In genomic region chr2:91598954-91599513, GRCh38 we compare ENCODE assay signal across 8 cellular contexts.
DNase-seq lines count a peak whose midpoint lies in the region; ATAC-seq and TF ChIP-seq lines count a peak whose summit lies in the region.
"Not testable (repeated sequence)": the region's sequence is repeated elsewhere in the genome, so short reads cannot be mapped to it uniquely, and the experiment has no call there.

No MANE protein-coding gene starts in this region.

- H3F3A ChIP-seq in GM23338 (replicated peaks; ENCODE audit: low read depth): not testable (repeated sequence)

- not testable (repeated sequence) for H4K20me1 ChIP-seq in GM23338 (replicated peaks; ENCODE audit: insufficient read depth); IMR-90 (ENCODE audit: insufficient read depth, low read length)

- H3K14ac ChIP-seq in IMR-90 (replicated peaks; ENCODE audit: low read depth, low read length): not testable (repeated sequence)

- POLR2A ChIA-PET in IMR-90 (lab: Charles Lee; ENCODE audit: unreplicated experiment): not testable (repeated sequence)

- H3K27me3 Mint-ChIP-seq in GM23338 (ENCODE audit: insufficient read depth, low read depth, poor library complexity): not testable (repeated sequence)

- H2AK5ac ChIP-seq in IMR-90 (ENCODE audit: low read depth, low read length): not testable (repeated sequence)

- H3K4me1 Mint-ChIP-seq in GM23338: not testable (repeated sequence)

- in situ Hi-C loops in IMR-90 (cut with MboI; ENCODE audit: low sequenced_read_pairs); brain microvascular endothelial cell (cut with HindIII; ENCODE audit: low pct_ligation_motif_present, low sequenced_read_pairs): not testable (repeated sequence)

- not testable (repeated sequence) for TF ChIP-seq POLR2A in IMR-90 (IDR thresholded peaks at IDR 0.05; ENCODE audit: low read depth, low read length)

- H2BK20ac ChIP-seq in IMR-90 (ENCODE audit: low read depth, low read length): not testable (repeated sequence)

- peaks cover 41% of the 10 kb centered on the region for H3K36me3 Mint-ChIP-seq in GM23338 (ENCODE audit: low read depth)

- H3K9me3 Mint-ChIP-seq in GM23338: peaks cover 74% of the 10 kb centered on the region

- not testable (repeated sequence) for H3K18ac ChIP-seq in IMR-90 (ENCODE audit: low read depth, low read length)

- not testable (repeated sequence) for TF ChIP-seq CTCF in GM23338 (conservative IDR thresholded peaks at IDR 0.05; ENCODE audit: low read depth in 2 of 2); IMR-90 (conservative IDR thresholded peaks at IDR 0.05; ENCODE audit: low read depth, low read length); brain microvascular endothelial cell (IDR thresholded peaks at IDR 0.05; ENCODE audit: low read depth, low read length, missing control alignments)

- H2BK120ac ChIP-seq in IMR-90 (ENCODE audit: low read depth, low read length): not testable (repeated sequence)

- not testable (repeated sequence) for H3K79me1 ChIP-seq in IMR-90 (ENCODE audit: low read depth in 1 of 2, low read length in 2 of 2)

- H3K4me3 ChIP-seq in GM23338; IMR-90 (ENCODE audit: insufficient read depth, low read depth, low read length); brain microvascular endothelial cell (ENCODE audit: low read depth, low read length); skeletal muscle cell (ENCODE audit: low read depth, low read length): not testable (repeated sequence)

- H3K27me3 ChIP-seq in GM23338 (ENCODE audit: insufficient read depth); IMR-90 (ENCODE audit: control insufficient read depth, insufficient read depth, low read length); brain microvascular endothelial cell (replicated peaks): not testable (repeated sequence)

- 0 out of 2 replicates have a peak overlapping the region, but pooled peaks have one; percentile 29 for H2AFZ ChIP-seq in GM23338
- not testable (repeated sequence) for H2AFZ ChIP-seq in IMR-90 (replicated peaks; ENCODE audit: low read length, poor library complexity)

- CTCF ChIA-PET in IMR-90 (lab: Yijun Ruan, JAX): not testable (repeated sequence)

- not testable (repeated sequence) for ATAC-seq in GM23338; IMR-90 (ENCODE audit: low read depth)

- peak; percentile 54 for DNase-seq in A172 (ENCODE audit: low spot score)
- not testable (repeated sequence) for DNase-seq in GM23338 (ENCODE audit: low spot score)
- peak; percentile 11 for DNase-seq in IMR-90
- DNase-seq in RPMI8226: peak; percentile 16
- DNase-seq in brain microvascular endothelial cell: peak; percentile 62
- DNase-seq in fibroblast of gingiva (ENCODE audit: low read depth): peak; percentile 22
- peak; percentile 45 for DNase-seq in kidney tubule cell (ENCODE audit: low spot score)
- DNase-seq in skeletal muscle cell (ENCODE audit: low read depth): peak; percentile 4

- H3K56ac ChIP-seq in IMR-90 (ENCODE audit: extremely low read depth, insufficient read depth, low read length): not testable (repeated sequence)

- H3K9me1 ChIP-seq in IMR-90 (ENCODE audit: insufficient read depth, low read length): not testable (repeated sequence)

- not testable (repeated sequence) for H3K9me3 ChIP-seq in IMR-90 (ENCODE audit: control insufficient read depth, insufficient read depth, low read length)

- H3K4ac ChIP-seq in IMR-90 (ENCODE audit: low read depth, low read length): not testable (repeated sequence)

- H3K79me2 ChIP-seq in GM23338 (replicated peaks; ENCODE audit: insufficient read depth): not testable (repeated sequence)

- not testable (repeated sequence) for BruUV-seq in IMR-90 (replicated peaks; lab: Mats Ljungman, UMichigan)

- H4K8ac ChIP-seq in IMR-90 (ENCODE audit: low read depth in 2 of 2, low read length in 2 of 2): not testable (repeated sequence)

- not testable (repeated sequence) for H3K23ac ChIP-seq in IMR-90 (ENCODE audit: low read depth, low read length)

- not testable (repeated sequence) for H2BK5ac ChIP-seq in IMR-90 (ENCODE audit: low read depth, low read length, poor library complexity, severe bottlenecking)

- not testable (repeated sequence) for H3K27ac Mint-ChIP-seq in GM23338

- not testable (repeated sequence) for H3K36me3 ChIP-seq in GM23338 (ENCODE audit: insufficient read depth); IMR-90 (ENCODE audit: control insufficient read depth, insufficient read depth, low read length); brain microvascular endothelial cell (replicated peaks)

- TF ChIP-seq RAD21 in IMR-90 (IDR thresholded peaks at IDR 0.05; ENCODE audit: low read length): not testable (repeated sequence)

- 70% methylated on average over 2 of the region's 7 CpGs; no CpG with 5 or more reads in 1 of the 2 experiments for WGBS in IMR-90 (ENCODE audit: extremely low coverage in 2 of 2, insufficient read length in 1 of 2), 2 experiments

- not testable (repeated sequence) for H3K9me2 ChIP-seq in GM23338 (ENCODE audit: insufficient read depth)

- intact Hi-C loops in IMR-90 (cut with micrococcal nuclease): not testable (repeated sequence)

- not testable (repeated sequence) for H3K4me2 ChIP-seq in GM23338; IMR-90 (ENCODE audit: low read depth, low read length)

- H3K27ac ChIP-seq in GM23338 (ENCODE audit: low read depth); IMR-90 (ENCODE audit: insufficient read depth, low read length): not testable (repeated sequence)
- peak overlapping the region; percentile 54 for H3K27ac ChIP-seq in brain microvascular endothelial cell

- H3K4me1 ChIP-seq in GM23338 (ENCODE audit: insufficient read depth); IMR-90 (ENCODE audit: control insufficient read depth, insufficient read depth, low read length): not testable (repeated sequence)

- H3K9ac ChIP-seq in IMR-90 (ENCODE audit: low read depth, low read length): not testable (repeated sequence)

- not testable (repeated sequence) for H4K5ac ChIP-seq in IMR-90 (ENCODE audit: low read depth, low read length)

- dilution Hi-C loops in IMR-90 (cut with HindIII; ENCODE audit: low sequenced_read_pairs, unreplicated experiment): not testable (repeated sequence)

- not testable (repeated sequence) for H3K4me3 Mint-ChIP-seq in GM23338

- H2BK15ac ChIP-seq in IMR-90 (ENCODE audit: low read depth, low read length): not testable (repeated sequence)

- H4K91ac ChIP-seq in IMR-90 (ENCODE audit: insufficient read depth, low read depth, low read length): not testable (repeated sequence)

- not testable (repeated sequence) for H2AK9ac ChIP-seq in IMR-90 (replicated peaks; ENCODE audit: low read depth, low read length, poor library complexity)
